ENCODE assay signal across 8 cellular contexts in genomic region chr1:111738133-111738435, GRCh38. TPM values are rescaled to one million over a fixed set of nuclear protein-coding genes. Genes with fewer than 3 reads are reported as not detected.
DNase-seq lines count a peak whose midpoint lies in the region; ATAC-seq and TF ChIP-seq lines count a peak whose summit lies in the region.

No MANE protein-coding gene starts in this region.

- DNase-seq in activated naive CD4-positive, alpha-beta T cell treated with anti-CD3 and anti-CD28 coated beads for 36 hours: no peak
- no peak for DNase-seq in activated naive CD4-positive, alpha-beta T cell treated with anti-CD3 and anti-CD28 coated beads, Interleukin-2, amount 50 U/mL, for 72 hours (ENCODE audit: low spot score in 2 of 2)
- DNase-seq in lung (ENCODE audit: low spot score): no peak
- DNase-seq in type B pancreatic cell (ENCODE audit: extremely low spot score, unreplicated experiment): no peak
- DNase-seq in NCI-H1694 treated with DMSO at 0.1 percent for 48 hours (lab: John Stamatoyannopoulos, UW): no peak
- no peak for DNase-seq in A172 (ENCODE audit: low spot score)

- WGBS in lung, 2 donors: 34 to 36% methylated on average over 8 to 9 of the region's 9 CpGs

- TF ChIP-seq CTCF in lung (IDR thresholded peaks at IDR 0.05; ENCODE audit: control extremely low read depth, extremely low read depth) (no peak), type B pancreatic cell (conservative IDR thresholded peaks at IDR 0.05) (no peak)

- CTCF ChIA-PET in activated naive CD4-positive, alpha-beta T cell treated with anti-CD3 and anti-CD28 coated beads for 36 hours (lab: Charles Lee): interaction anchor here (0.7 to 6.6 kb wide), 7 partner anchors 9 to 267 kb away, joined by 3 to 31 read pairs (median 13); partner anchors contain the start of gene DDX20

- ATAC-seq in activated naive CD4-positive, alpha-beta T cell treated with anti-CD3 and anti-CD28 coated beads, Interleukin-2, amount 50 U/mL, for 72 hours: no peak
- ATAC-seq in lung (ENCODE audit: insufficient read depth, low FRiP score) (no peak), GM18858 (IDR thresholded peaks at IDR 0.05; ENCODE audit: unreplicated experiment) (no peak)

- no peak overlapping the region for H3K27ac Mint-ChIP-seq in activated naive CD4-positive, alpha-beta T cell treated with anti-CD3 and anti-CD28 coated beads for 36 hours
- H3K27ac Mint-ChIP-seq in activated naive CD4-positive, alpha-beta T cell treated with anti-CD3 and anti-CD28 coated beads, Interleukin-2, amount 50 U/mL, for 72 hours: peak overlapping the region in 1 of 2 donors; percentile 83
- peak overlapping the region; percentile 67 for H3K27ac Mint-ChIP-seq in type B pancreatic cell

- no peaks in the 10 kb centered on the region for H3K9me3 ChIP-seq in lung (ENCODE audit: control insufficient read depth in 2 of 2, insufficient read depth in 1 of 2, low read length in 1 of 2)

- H3K27ac ChIP-seq in angular gyrus (ENCODE audit: low read depth, low read length): peak overlapping the region; percentile 78
- peak overlapping the region; percentile 93 to 96 for H3K27ac ChIP-seq in lung (ENCODE audit: low read depth in 1 of 2, low read length in 1 of 2)

- no peaks in the 10 kb centered on the region for H3K36me3 Mint-ChIP-seq in activated naive CD4-positive, alpha-beta T cell treated with anti-CD3 and anti-CD28 coated beads for 36 hours (ENCODE audit: low read depth)
- peaks cover 0 to 5% of the 10 kb centered on the region in 2 donors for H3K36me3 Mint-ChIP-seq in activated naive CD4-positive, alpha-beta T cell treated with anti-CD3 and anti-CD28 coated beads, Interleukin-2, amount 50 U/mL, for 72 hours
- no peaks in the 10 kb centered on the region for H3K36me3 Mint-ChIP-seq in type B pancreatic cell

- H3K4me1 ChIP-seq in lung (ENCODE audit: control insufficient read depth in 2 of 2, insufficient read depth in 2 of 2, low read length in 2 of 2): peaks cover 11 to 27% of the 10 kb centered on the region in 2 donors

- H3K36me3 ChIP-seq in lung (ENCODE audit: control insufficient read depth in 2 of 2, insufficient read depth in 2 of 2, low read length in 2 of 2): no peaks in the 10 kb centered on the region

- peak overlapping the region; percentile 22 for H3K4me3 ChIP-seq in lung

- H3K4me1 Mint-ChIP-seq in activated naive CD4-positive, alpha-beta T cell treated with anti-CD3 and anti-CD28 coated beads for 36 hours (ENCODE audit: low read depth): peaks cover 16% of the 10 kb centered on the region
- H3K4me1 Mint-ChIP-seq in type B pancreatic cell (ENCODE audit: unreplicated experiment): peaks cover 22% of the 10 kb centered on the region

- H3K27me3 Mint-ChIP-seq in activated naive CD4-positive, alpha-beta T cell treated with anti-CD3 and anti-CD28 coated beads for 36 hours (ENCODE audit: low read depth): peaks cover 35% of the 10 kb centered on the region
- H3K27me3 Mint-ChIP-seq in type B pancreatic cell: peaks cover 34% of the 10 kb centered on the region

- no peaks in the 10 kb centered on the region for H3K9me3 Mint-ChIP-seq in activated naive CD4-positive, alpha-beta T cell treated with anti-CD3 and anti-CD28 coated beads for 36 hours
- H3K9me3 Mint-ChIP-seq in activated naive CD4-positive, alpha-beta T cell treated with anti-CD3 and anti-CD28 coated beads, Interleukin-2, amount 50 U/mL, for 72 hours: no peaks in the 10 kb centered on the region
- no peaks in the 10 kb centered on the region for H3K9me3 Mint-ChIP-seq in type B pancreatic cell

- intact Hi-C loops in activated naive CD4-positive, alpha-beta T cell treated with anti-CD3 and anti-CD28 coated beads for 36 hours (cut with micrococcal nuclease): loop anchor here (1.0 to 2.0 kb wide), 2 partner anchors 23 to 231 kb away; no protein-coding TSS in a partner anchor

- no peaks in the 10 kb centered on the region for H3K27me3 ChIP-seq in lung (ENCODE audit: control insufficient read depth, insufficient read depth)

- H3K4me3 Mint-ChIP-seq in activated naive CD4-positive, alpha-beta T cell treated with anti-CD3 and anti-CD28 coated beads for 36 hours: peak overlapping the region; percentile 87
- peak overlapping the region; percentile 88 for H3K4me3 Mint-ChIP-seq in type B pancreatic cell

RNA-seq across cellular contexts. Expression of gene INKA2, which starts 1.1 kb away (rescaled TPM):
- total RNA-seq in activated naive CD4-positive, alpha-beta T cell treated with anti-CD3 and anti-CD28 coated beads for 36 hours: 1 to 10 TPM; 1.9 to 3.2 TPM
- total RNA-seq in activated naive CD4-positive, alpha-beta T cell treated with anti-CD3 and anti-CD28 coated beads, Interleukin-2, amount 50 U/mL, for 72 hours: 1 to 10 TPM; 1.4 to 4.4 TPM
- 10 to 100 TPM in 1 of 2 donors, 1 to 10 TPM in 1; 3.3 to 12.5 TPM for total RNA-seq in lung
- polyA plus RNA-seq in lung: 1 to 10 TPM; 2.3 to 5.5 TPM
- total RNA-seq in type B pancreatic cell (ENCODE audit: low replicate concordance): 5.3 and 9.7 TPM in 2 replicates
- not detected in 2 replicates for total RNA-seq in A172 (2014; rRNA removed; shearing (Covaris generic))

RNA-seq across cellular contexts. Expression of gene DDX20, which starts 17.6 kb away (rescaled TPM):
- total RNA-seq in activated naive CD4-positive, alpha-beta T cell treated with anti-CD3 and anti-CD28 coated beads for 36 hours: 10 to 100 TPM; 11.4 to 13.3 TPM
- 10 to 100 TPM; 11.2 to 13.6 TPM for total RNA-seq in activated naive CD4-positive, alpha-beta T cell treated with anti-CD3 and anti-CD28 coated beads, Interleukin-2, amount 50 U/mL, for 72 hours
- total RNA-seq in lung: 10 to 100 TPM in 1 of 2 donors, 1 to 10 TPM in 1; 9.6 to 14.4 TPM
- 1 to 10 TPM; 6.0 to 6.3 TPM for polyA plus RNA-seq in lung
- 13.2 and 18.1 TPM in 2 replicates for total RNA-seq in type B pancreatic cell (ENCODE audit: low replicate concordance)
- 23.3 and 28.5 TPM in 2 replicates for total RNA-seq in A172 (2014; rRNA removed; shearing (Covaris generic))
